In genomic region chr4:151099976-151100417, GRCh38 we compare ENCODE assay signal across 8 cellular contexts. TPM values are rescaled to one million over a fixed set of nuclear protein-coding genes. Genes with fewer than 3 reads are reported as not detected.
DNase-seq lines count a peak whose midpoint lies in the region; ATAC-seq, FAIRE-seq and TF ChIP-seq lines count a peak whose summit lies in the region.

No MANE protein-coding gene starts in this region.

- peak overlapping the region; percentile 95 to 99 (median 98) for H3K4me3 Mint-ChIP-seq in CD8-positive, alpha-beta memory T cell
- H3K4me3 Mint-ChIP-seq in activated CD8-positive, alpha-beta T cell treated with anti-CD3 and anti-CD28 coated beads for 36 hours = peak overlapping the region; percentile 99

- POLR2A ChIA-PET in CD8-positive, alpha-beta memory T cell (lab: Charles Lee) = interaction anchor here (2.3 kb wide), 1 partner anchor 84 kb away, joined by 30 read pairs; the partner anchor contains the start of gene LRBA
- POLR2A ChIA-PET in activated CD8-positive, alpha-beta T cell treated with anti-CD3 and anti-CD28 coated beads for 36 hours (lab: Charles Lee) = interaction anchor here (0.8 to 2.7 kb wide), 15 partner anchors 8 to 171 kb away, joined by 3 to 22 read pairs (median 5); partner anchors contain the start of gene LRBA

- ATAC-seq in HG02588 (IDR thresholded peaks at IDR 0.05; ENCODE audit: unreplicated experiment) (peak; percentile 1), gastroesophageal sphincter (peak; percentile 10)
- ATAC-seq in activated CD8-positive, alpha-beta T cell treated with anti-CD3 and anti-CD28 coated beads for 36 hours = no peak

- peak overlapping the region; percentile 79 for H3K27ac ChIP-seq in CD8-positive, alpha-beta memory T cell (ENCODE audit: low read depth, low read length)
- H3K27ac ChIP-seq in gastroesophageal sphincter = peak overlapping the region; percentile 81 to 94 (median 86)
- H3K27ac ChIP-seq in parathyroid adenoma = peak overlapping the region; percentile 83

- no peak for TF ChIP-seq CTCF in activated CD8-positive, alpha-beta T cell treated with anti-CD3 and anti-CD28 coated beads for 36 hours (IDR thresholded peaks at IDR 0.05)
- TF ChIP-seq CTCF in gastroesophageal sphincter (IDR thresholded peaks at IDR 0.05) (no peak), parathyroid adenoma (IDR thresholded peaks at IDR 0.05) (no peak)

- H3K4me1 ChIP-seq in CD8-positive, alpha-beta memory T cell (ENCODE audit: insufficient read depth, low read length) = peaks cover 26% of the 10 kb centered on the region
- H3K4me1 ChIP-seq in gastroesophageal sphincter (peaks cover 3 to 41% (median 11%) of the 10 kb centered on the region in 3 donors), parathyroid adenoma (no peaks in the 10 kb centered on the region)

- peaks cover 0 to 2% (median 0%) of the 10 kb centered on the region in 5 donors for H3K9me3 Mint-ChIP-seq in CD8-positive, alpha-beta memory T cell
- no peaks in the 10 kb centered on the region for H3K9me3 Mint-ChIP-seq in activated CD8-positive, alpha-beta T cell treated with anti-CD3 and anti-CD28 coated beads for 36 hours

- no peak for DNase-seq in CD8-positive, alpha-beta memory T cell
- no peak for DNase-seq in activated CD8-positive, alpha-beta T cell treated with anti-CD3 and anti-CD28 coated beads for 36 hours
- DNase-seq in GM03348 (ENCODE audit: low spot score) = no peak
- no peak for DNase-seq in ureter (ENCODE audit: low spot score)
- no peak for DNase-seq in RCC 7860 (ENCODE audit: low spot score)

- peaks cover 0 to 58% (median 10%) of the 10 kb centered on the region in 3 donors for H3K36me3 Mint-ChIP-seq in CD8-positive, alpha-beta memory T cell
- H3K36me3 Mint-ChIP-seq in activated CD8-positive, alpha-beta T cell treated with anti-CD3 and anti-CD28 coated beads for 36 hours (ENCODE audit: low read depth) = peaks cover 53% of the 10 kb centered on the region

- WGBS in gastroesophageal sphincter (ENCODE audit: low coverage in 1 of 2), 2 donors = 0 to 2% methylated on average over 5 to 12 of the region's 13 CpGs

- no peaks in the 10 kb centered on the region for H3K27me3 ChIP-seq in CD8-positive, alpha-beta memory T cell (ENCODE audit: insufficient read depth, low read length, poor library complexity, severe bottlenecking)
- H3K27me3 ChIP-seq in gastroesophageal sphincter (peaks cover 5% of the 10 kb centered on the region), parathyroid adenoma (ENCODE audit: control insufficient read depth, insufficient read depth, low read length) (no peaks in the 10 kb centered on the region)

- peak overlapping the region; percentile 95 to 99 (median 98) for H3K27ac Mint-ChIP-seq in CD8-positive, alpha-beta memory T cell
- H3K27ac Mint-ChIP-seq in activated CD8-positive, alpha-beta T cell treated with anti-CD3 and anti-CD28 coated beads for 36 hours = peak overlapping the region; percentile 99

- peaks cover 6% of the 10 kb centered on the region for H3K79me2 ChIP-seq in parathyroid adenoma

- TF ChIP-seq EP300 in gastroesophageal sphincter (IDR thresholded peaks at IDR 0.05) = no peak

- TF ChIP-seq POLR2A in gastroesophageal sphincter (IDR thresholded peaks at IDR 0.05) = no peak

- intact Hi-C loops in activated CD8-positive, alpha-beta T cell treated with anti-CD3 and anti-CD28 coated beads for 36 hours (cut with micrococcal nuclease) = loop anchor here (2.0 kb wide), 1 partner anchor 85 kb away; the partner anchor contains the start of gene LRBA

- peak overlapping the region; percentile 94 for H3K4me3 ChIP-seq in CD8-positive, alpha-beta memory T cell (ENCODE audit: low read length)
- H3K4me3 ChIP-seq in gastroesophageal sphincter (peak overlapping the region; percentile 65 to 96), parathyroid adenoma (ENCODE audit: low read depth, low read length) (peak overlapping the region; percentile 99)

- H3K9me3 ChIP-seq in CD8-positive, alpha-beta memory T cell (ENCODE audit: low read length) = no peaks in the 10 kb centered on the region
- H3K9me3 ChIP-seq in gastroesophageal sphincter (no peaks in the 10 kb centered on the region), parathyroid adenoma (ENCODE audit: control insufficient read depth, low read length) (no peaks in the 10 kb centered on the region)

- peak overlapping the region; percentile 13 for H3K9ac ChIP-seq in parathyroid adenoma

- FAIRE-seq in RCC 7860 (lab: Jason Lieb, UNC) = no peak

- peak overlapping the region; percentile 98 for H3K4me2 ChIP-seq in parathyroid adenoma (ENCODE audit: low read length)

- H2AFZ ChIP-seq in parathyroid adenoma = peak overlapping the region; percentile 79

- CTCF ChIA-PET in CD8-positive, alpha-beta memory T cell (lab: Charles Lee) = interaction anchor here (1.4 kb wide), 1 partner anchor 85 kb away, joined by 5 read pairs; the partner anchor contains the start of gene LRBA
- CTCF ChIA-PET in activated CD8-positive, alpha-beta T cell treated with anti-CD3 and anti-CD28 coated beads for 36 hours (lab: Charles Lee) = interaction anchor here (0.6 to 1.4 kb wide), 2 partner anchors 9 to 90 kb away, joined by 3 read pairs; no protein-coding TSS in a partner anchor

- peaks cover 23% of the 10 kb centered on the region for H3K36me3 ChIP-seq in CD8-positive, alpha-beta memory T cell (ENCODE audit: insufficient read depth, low read length)
- H3K36me3 ChIP-seq in gastroesophageal sphincter (peaks cover 0 to 41% of the 10 kb centered on the region in 2 donors), parathyroid adenoma (ENCODE audit: control insufficient read depth, insufficient read depth, low read length) (no peaks in the 10 kb centered on the region)

- H3K27me3 Mint-ChIP-seq in CD8-positive, alpha-beta memory T cell = peaks cover 5 to 6% of the 10 kb centered on the region in 2 donors
- H3K27me3 Mint-ChIP-seq in activated CD8-positive, alpha-beta T cell treated with anti-CD3 and anti-CD28 coated beads for 36 hours = peaks cover 4% of the 10 kb centered on the region

- H3K4me1 Mint-ChIP-seq in CD8-positive, alpha-beta memory T cell = peaks cover 30 to 61% (median 35%) of the 10 kb centered on the region in 3 donors
- H3K4me1 Mint-ChIP-seq in activated CD8-positive, alpha-beta T cell treated with anti-CD3 and anti-CD28 coated beads for 36 hours (ENCODE audit: low read depth) = peaks cover 32% of the 10 kb centered on the region

RNA-seq across cellular contexts. Expression of gene RPS3A, which starts 0.6 kb away (rescaled TPM):
- total RNA-seq in CD8-positive, alpha-beta memory T cell = 1,000 to 10,000 TPM; 2,661 to 2,678 TPM
- polyA plus RNA-seq in CD8-positive, alpha-beta memory T cell = 3,574 TPM
- total RNA-seq in activated CD8-positive, alpha-beta T cell treated with anti-CD3 and anti-CD28 coated beads for 36 hours = 1,000 to 10,000 TPM; 3,072 to 3,095 TPM
- total RNA-seq in gastroesophageal sphincter = 1,000 to 10,000 TPM; 1,326 to 4,329 (median 3,079) TPM
- 2,182 TPM for total RNA-seq in ureter
